17 cellular contexts compared by ENCODE assay signal in the genomic region with DNA sequence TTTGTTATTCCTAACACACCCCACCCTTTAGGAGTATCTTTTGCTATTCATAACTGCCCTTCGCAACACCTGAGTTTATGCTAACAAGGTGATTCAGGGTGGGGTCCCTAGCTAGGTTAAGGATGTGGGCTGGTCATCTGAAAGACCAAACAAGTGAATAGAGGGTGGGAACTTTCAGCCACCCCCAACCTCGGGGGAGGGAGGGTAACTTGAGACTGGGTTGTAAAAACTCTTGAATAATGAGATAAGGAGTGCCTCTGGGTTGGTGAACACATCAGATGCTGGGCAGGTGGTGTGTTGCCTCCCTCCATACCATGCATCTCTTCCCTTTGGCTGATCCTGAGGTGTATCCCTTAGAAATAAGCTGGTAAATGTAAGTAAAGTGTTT.
DNase-seq lines count a peak whose midpoint lies in the region; ATAC-seq and TF ChIP-seq lines count a peak whose summit lies in the region.
"Had no signal": no experiment of that assay in that cellular context is flagged by ENCODE, and none has a peak within 500 bp of the region (broad histone marks: within the 10 kb centered on the region; RNA-seq: fewer than 3 reads in every experiment).

No MANE protein-coding gene starts in this region.

- no peak for DNase-seq in GM23248
- peak; percentile 69 for DNase-seq in iPS-NIHi7 (ENCODE audit: extremely low spot score)
- DNase-seq in suprapubic skin (ENCODE audit: low spot score in 2 of 2) = no peak
- no peak for DNase-seq in adrenal gland
- DNase-seq in Peyer's patch = no peak
- DNase-seq: cerebellar nuclear complex; effector memory CD8-positive, alpha-beta T cell; foreskin melanocyte; MV-4-11; NCI-H2107; NCI-H82; SW 1271 had no signal

- H2AFZ ChIP-seq in GM23248 = no peak overlapping the region

- H3K9ac ChIP-seq in GM23248 (no peak overlapping the region), skeletal muscle satellite cell (ENCODE audit: low read depth, low read length) (peak overlapping the region; percentile 37)

- TF ChIP-seq EP300 in suprapubic skin (IDR thresholded peaks at IDR 0.05) = no peak

- H3K4me3 ChIP-seq in GM23248 = no peak overlapping the region
- peak overlapping the region; percentile 57 for H3K4me3 ChIP-seq in WI38 (ENCODE audit: low read depth, low read length)
- no peak overlapping the region for H3K4me3 ChIP-seq in skeletal muscle satellite cell (ENCODE audit: low read length)
- no peak overlapping the region for H3K4me3 ChIP-seq in suprapubic skin
- no peak overlapping the region for H3K4me3 ChIP-seq in adrenal gland
- H3K4me3 ChIP-seq in Peyer's patch = no peak overlapping the region
- H3K4me3 ChIP-seq: K562, lung had no signal

- H4K20me1 ChIP-seq in GM23248 (ENCODE audit: insufficient read depth) = no peaks in the 10 kb centered on the region

- TF ChIP-seq POLR2A in suprapubic skin (IDR thresholded peaks at IDR 0.05) = no peak
- TF ChIP-seq POLR2A in adrenal gland (IDR thresholded peaks at IDR 0.05) = no peak
- TF ChIP-seq POLR2A in Peyer's patch (IDR thresholded peaks at IDR 0.05) = no peak

- peaks cover 34% of the 10 kb centered on the region for H3F3A ChIP-seq in GM23248 (ENCODE audit: insufficient read depth)

- H3K27me3 ChIP-seq in GM23248 (replicated peaks; ENCODE audit: insufficient read depth) = no peaks in the 10 kb centered on the region
- H3K27me3 ChIP-seq in skeletal muscle satellite cell (ENCODE audit: control insufficient read depth, insufficient read depth, low read length) = no peaks in the 10 kb centered on the region
- no peaks in the 10 kb centered on the region for H3K27me3 ChIP-seq in suprapubic skin
- H3K27me3 ChIP-seq in adrenal gland = no peaks in the 10 kb centered on the region
- H3K27me3 ChIP-seq in Peyer's patch = no peaks in the 10 kb centered on the region

- no peaks in the 10 kb centered on the region for H3K9me3 ChIP-seq in GM23248 (ENCODE audit: low read depth)
- H3K9me3 ChIP-seq in skeletal muscle satellite cell (replicated peaks; ENCODE audit: low read length) = no peaks in the 10 kb centered on the region
- no peaks in the 10 kb centered on the region for H3K9me3 ChIP-seq in suprapubic skin
- no peaks in the 10 kb centered on the region for H3K9me3 ChIP-seq in adrenal gland (replicated peaks in 1 of 3)
- no peaks in the 10 kb centered on the region for H3K9me3 ChIP-seq in Peyer's patch

- in situ Hi-C loops in GM23248 (cut with MboI) = no loop called here

- no peak for TF ChIP-seq CTCF in WI38 (IDR thresholded peaks at IDR 0.05; ENCODE audit: low read depth, low read length)
- TF ChIP-seq CTCF in suprapubic skin (IDR thresholded peaks at IDR 0.05) = no peak
- TF ChIP-seq CTCF in adrenal gland (IDR thresholded peaks at IDR 0.05) = no peak
- TF ChIP-seq CTCF in Peyer's patch (IDR thresholded peaks at IDR 0.05) = no peak

- no peaks in the 10 kb centered on the region for H3K9me2 ChIP-seq in GM23248 (ENCODE audit: insufficient read depth)

- H3K27ac ChIP-seq in GM23248 = peak overlapping the region; percentile 53
- H3K27ac ChIP-seq in suprapubic skin = no peak overlapping the region
- H3K27ac ChIP-seq in adrenal gland = peak overlapping the region in 2 of 5 donors; percentile 36 to 44
- no peak overlapping the region for H3K27ac ChIP-seq in Peyer's patch

- H3K4me1 ChIP-seq in GM23248 (ENCODE audit: insufficient read depth) = peaks cover 31% of the 10 kb centered on the region
- peaks cover 27% of the 10 kb centered on the region for H3K4me1 ChIP-seq in skeletal muscle satellite cell (ENCODE audit: control insufficient read depth, insufficient read depth, low read length)
- peaks cover 11% of the 10 kb centered on the region for H3K4me1 ChIP-seq in suprapubic skin
- H3K4me1 ChIP-seq in adrenal gland (replicated peaks in 1 of 2) = peaks cover 5 to 9% of the 10 kb centered on the region in 2 donors
- H3K4me1 ChIP-seq in Peyer's patch = no peaks in the 10 kb centered on the region

- no peak for ATAC-seq in HG02981 (IDR thresholded peaks at IDR 0.05; ENCODE audit: unreplicated experiment)
- ATAC-seq: effector memory CD8-positive, alpha-beta T cell; K562 had no signal

- intact Hi-C loops in adrenal gland (cut with DNase I) = no loop called here

- H3K36me3 ChIP-seq in GM23248 (ENCODE audit: low read depth) = peaks cover 11% of the 10 kb centered on the region; the same call in 1 of the 2 replicates
- peaks cover 16% of the 10 kb centered on the region for H3K36me3 ChIP-seq in skeletal muscle satellite cell (ENCODE audit: insufficient read depth, low read length)
- H3K36me3 ChIP-seq in suprapubic skin = peaks cover 27% of the 10 kb centered on the region
- H3K36me3 ChIP-seq in adrenal gland (replicated peaks in 1 of 2) = peaks cover 0 to 11% of the 10 kb centered on the region in 2 donors
- H3K36me3 ChIP-seq in Peyer's patch = peaks cover 0 to 14% (median 0%) of the 10 kb centered on the region in 3 donors

- peaks cover 14% of the 10 kb centered on the region; the same call in 1 of the 2 replicates for H3K79me2 ChIP-seq in GM23248 (ENCODE audit: insufficient read depth)

- 62 to 78% methylated on average over 2 of the region's 2 CpGs for WGBS in GM23248 (ENCODE audit: low coverage in 1 of 2, low lambda C conversion rate in 2 of 2, missing lambda C conversion rate in 2 of 2), 2 experiments
- 38% methylated on average over 2 of the region's 2 CpGs for WGBS in suprapubic skin
- WGBS in adrenal gland, 4 donors = 36 to 80% (median 54%) methylated on average over 2 of the region's 2 CpGs

- H3K4me2 ChIP-seq in GM23248 (ENCODE audit: unreplicated experiment) = peak overlapping the region; percentile 50
- peak overlapping the region; percentile 57 for H3K4me2 ChIP-seq in skeletal muscle satellite cell (ENCODE audit: low read length)
